27 cellular contexts compared by ENCODE assay signal in genomic region chrX:142702749-142703148, GRCh38.
"Had no signal": no experiment of that assay in that cellular context is flagged by ENCODE, and none has a peak within 500 bp of the region (broad histone marks: within the 10 kb centered on the region; RNA-seq: fewer than 3 reads in every experiment).

No MANE protein-coding gene starts in this region.

- H3K9me3 Mint-ChIP-seq: dendritic cell treated with granulocyte-macrophage colony-stimulating factor and Interleukin-4, amounts not matched to agents 40 ng/mL and 50 ng/mL, for 4 days; effector memory CD8-positive, alpha-beta T cell had no signal

- H3K27ac ChIP-seq: colonic mucosa, coronary artery, dorsolateral prefrontal cortex, epithelial cell of prostate, esophagus muscularis mucosa, esophagus squamous epithelium, foreskin keratinocyte, gastrocnemius medialis, gastroesophageal sphincter, heart left ventricle, heart right ventricle had no signal

- H3K9me3 ChIP-seq: colonic mucosa, esophagus muscularis mucosa, esophagus squamous epithelium, gastrocnemius medialis, gastroesophageal sphincter had no signal

- FAIRE-seq: endometrium, endothelial cell of umbilical vein, frontal cortex had no signal

- H3K4me3 Mint-ChIP-seq: dendritic cell treated with granulocyte-macrophage colony-stimulating factor and Interleukin-4, amounts not matched to agents 40 ng/mL and 50 ng/mL, for 4 days; effector memory CD8-positive, alpha-beta T cell; endodermal cell had no signal

- H3K4me1 ChIP-seq: colonic mucosa, esophagus muscularis mucosa, esophagus squamous epithelium, foreskin keratinocyte, gastrocnemius medialis, gastroesophageal sphincter, heart left ventricle, heart right ventricle had no signal

- H3K27ac Mint-ChIP-seq: dendritic cell treated with granulocyte-macrophage colony-stimulating factor and Interleukin-4, amounts not matched to agents 40 ng/mL and 50 ng/mL, for 4 days; effector memory CD8-positive, alpha-beta T cell; endodermal cell had no signal

- H3K4me3 ChIP-seq: colonic mucosa, coronary artery, dorsolateral prefrontal cortex, esophagus muscularis mucosa, esophagus squamous epithelium, gastrocnemius medialis, gastroesophageal sphincter, heart left ventricle, heart right ventricle had no signal

- H3K27me3 Mint-ChIP-seq: dendritic cell treated with granulocyte-macrophage colony-stimulating factor and Interleukin-4, amounts not matched to agents 40 ng/mL and 50 ng/mL, for 4 days; effector memory CD8-positive, alpha-beta T cell had no signal

- H3K27me3 ChIP-seq: colonic mucosa, esophagus muscularis mucosa, esophagus squamous epithelium, foreskin keratinocyte, gastrocnemius medialis, gastroesophageal sphincter, heart left ventricle, heart right ventricle had no signal

- H3K36me3 ChIP-seq: colonic mucosa, esophagus muscularis mucosa, esophagus squamous epithelium, gastrocnemius medialis, gastroesophageal sphincter, heart left ventricle, heart right ventricle had no signal

- H3K4me1 Mint-ChIP-seq: endodermal cell had no signal

- DNase-seq: colonic mucosa; cortex of kidney; dermis blood vessel endothelial cell; dorsolateral prefrontal cortex; effector CD4-positive, alpha-beta T cell; effector CD8-positive, alpha-beta T cell; effector memory CD4-positive, alpha-beta T cell; effector memory CD8-positive, alpha-beta T cell; endodermal cell; erythroblast; esophagus squamous epithelium; foreskin fibroblast; foreskin keratinocyte; foreskin melanocyte; gastrocnemius medialis; glutamatergic neuron; head of caudate nucleus; heart left ventricle; heart right ventricle had no signal
